In the genomic region with DNA sequence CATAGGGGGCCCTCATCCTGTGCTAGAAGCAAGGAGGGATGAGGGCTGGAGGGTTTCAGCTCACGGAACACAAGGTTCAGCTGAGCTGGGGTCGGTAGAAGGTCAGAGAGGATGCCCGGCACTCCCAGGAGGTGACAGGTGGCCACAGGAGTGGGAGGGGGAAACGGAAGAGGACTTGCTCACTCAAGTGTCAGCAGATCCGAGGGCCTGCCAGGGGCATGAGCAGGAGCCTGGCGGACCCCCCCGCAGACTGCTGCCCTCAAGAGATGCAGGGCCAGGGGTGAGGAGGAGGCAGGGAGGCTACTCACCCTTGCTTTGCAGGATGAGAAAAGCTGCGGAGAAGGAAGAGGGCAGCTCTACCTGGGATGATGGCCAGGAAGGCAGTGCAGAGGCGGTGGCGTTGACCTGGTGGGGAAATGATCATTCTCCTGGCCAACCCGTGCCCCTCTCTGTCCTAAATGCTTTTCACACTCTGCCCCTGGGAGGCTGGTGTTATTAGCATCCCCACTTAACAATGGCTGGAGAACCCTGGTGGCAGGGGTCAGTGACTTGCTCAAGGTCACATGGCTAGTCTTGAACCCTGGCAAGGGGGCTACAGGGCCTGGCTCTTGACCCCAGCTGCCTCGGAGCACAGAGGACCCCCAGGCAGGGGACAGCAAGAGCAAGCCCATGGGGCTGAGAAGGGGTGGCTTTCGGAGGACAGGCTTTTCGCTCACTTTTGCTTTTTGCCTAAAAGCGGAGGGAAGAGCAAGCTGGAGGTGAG, we compare ENCODE assay signal across 16 cellular contexts. TPM values are rescaled to one million over a fixed set of nuclear protein-coding genes. Genes with fewer than 3 reads are reported as not detected.
DNase-seq lines count a peak whose midpoint lies in the region; ATAC-seq and TF ChIP-seq lines count a peak whose summit lies in the region.
"Had no signal": no experiment of that assay in that cellular context is flagged by ENCODE, and none has a peak within 500 bp of the region (broad histone marks: within the 10 kb centered on the region; RNA-seq: fewer than 3 reads in every experiment).

No MANE protein-coding gene starts in this region.

- H3K79me2 ChIP-seq in mammary epithelial cell (ENCODE audit: insufficient read depth, low read length), result no peaks in the 10 kb centered on the region
- H3K79me2 ChIP-seq: hepatocyte had no signal

- intact Hi-C loops in cardiac septum (cut with DNase I), result no loop called here
- intact Hi-C loops in left cardiac atrium (cut with DNase I), result loop anchor here in 1 of 2 donors (10.0 kb wide), 1 partner anchor 253 kb away; no protein-coding TSS in a partner anchor
- intact Hi-C loops in mammary epithelial cell (cut with micrococcal nuclease), result loop anchor here (5.0 kb wide), 1 partner anchor 110 kb away; no protein-coding TSS in a partner anchor

- H3K4me1 ChIP-seq in mammary epithelial cell (ENCODE audit: insufficient read depth, low read length), result peaks cover 17% of the 10 kb centered on the region
- H3K4me1 ChIP-seq: tibial nerve had no signal

- no peak overlapping the region for H3K9ac ChIP-seq in mammary epithelial cell (ENCODE audit: insufficient read depth, low read length)

- DNase-seq in cardiac septum (ENCODE audit: low spot score) (peak; percentile 68), left cardiac atrium (no peak), mammary epithelial cell (no peak), myocyte (ENCODE audit: low read depth) (peak; percentile 46), ureter (ENCODE audit: low spot score) (peak; percentile 39), dedifferentiated amniotic fluid mesenchymal stem cell (ENCODE audit: extremely low spot score) (no peak), NCI-H748 (lab: John Stamatoyannopoulos, UW; ENCODE audit: unreplicated experiment) (no peak)
- DNase-seq: amniotic stem cell, DMS79, NCI-H2107 had no signal

- H4K20me1 ChIP-seq in mammary epithelial cell (ENCODE audit: insufficient read depth, low read length), result no peaks in the 10 kb centered on the region

- WGBS in mammary epithelial cell (ENCODE audit: low coverage, missing lambda C conversion rate), result 75% methylated on average over 12 of the region's 15 CpGs

- no peaks in the 10 kb centered on the region for H3K27me3 ChIP-seq in mammary epithelial cell (ENCODE audit: insufficient read depth, low read length)
- H3K27me3 ChIP-seq: hepatocyte, ovary, tibial nerve had no signal

- no peaks in the 10 kb centered on the region for H3K9me3 ChIP-seq in mammary epithelial cell (replicated peaks; ENCODE audit: insufficient read depth, low read length)
- H3K9me3 ChIP-seq: ovary, tibial nerve had no signal

- no peak overlapping the region for H3K4me2 ChIP-seq in mammary epithelial cell (ENCODE audit: insufficient read depth, low read depth, low read length)
- H3K4me2 ChIP-seq: hepatocyte had no signal

- H3K27ac ChIP-seq in mammary epithelial cell (ENCODE audit: insufficient read depth, low read depth, low read length), result peak overlapping the region; percentile 14
- H3K27ac ChIP-seq: coronary artery, hepatocyte, HL-60, ovary, tibial nerve had no signal

- no peak overlapping the region for H3K4me3 ChIP-seq in mammary epithelial cell (replicated peaks in 1 of 3; ENCODE audit: insufficient read depth in 1 of 3, low read depth in 2 of 3, low read length in 3 of 3)
- H3K4me3 ChIP-seq: coronary artery, hepatocyte, ovary, tibial nerve had no signal

- in situ Hi-C loops in mammary epithelial cell (cut with MboI; ENCODE audit: low sequenced_read_pairs in 2 of 2), result no loop called here

- H2AFZ ChIP-seq in mammary epithelial cell (ENCODE audit: low read depth, low read length), result no peak overlapping the region
- H2AFZ ChIP-seq: hepatocyte had no signal

- no peak for ATAC-seq in left cardiac atrium
- ATAC-seq in HG03175 (IDR thresholded peaks at IDR 0.05; ENCODE audit: unreplicated experiment), result no peak

- dilution Hi-C loops in mammary epithelial cell (cut with HindIII; ENCODE audit: low sequenced_read_pairs), result loop anchor here (5.0 kb wide), 2 partner anchors 35 to 80 kb away; no protein-coding TSS in a partner anchor

- H3K36me3 ChIP-seq in mammary epithelial cell (ENCODE audit: insufficient read depth, low read length), result no peaks in the 10 kb centered on the region
- H3K36me3 ChIP-seq: ovary had no signal

- no peak for TF ChIP-seq CTCF in mammary epithelial cell (conservative IDR thresholded peaks at IDR 0.05 in 1 of 2, IDR thresholded peaks at IDR 0.05 in 1 of 2; ENCODE audit: extremely low read depth in 1 of 2, insufficient read depth in 1 of 2, low read depth in 1 of 2, low read length in 2 of 2)

- TSS peak; percentile 73 for BruUV-seq in mammary epithelial cell (replicated peaks; lab: Mats Ljungman, UMichigan)

- CTCF ChIA-PET in mammary epithelial cell (lab: Charles Lee; ENCODE audit: low non-redundant PET), result no interaction called here

RNA-seq across cellular contexts. Expression of a gene that starts 30.1 kb away (rescaled TPM):
- total RNA-seq in cardiac septum (95.7 TPM), left cardiac atrium (10 to 100 TPM; 69.2 to 90.5 TPM), mammary epithelial cell (100 to 1,000 TPM; 156 to 370 TPM), myocyte (98.5 and 111 TPM in 2 replicates), ureter (173 TPM)
- 255 TPM for polyA plus RNA-seq in mammary epithelial cell
- 212 TPM for polyA minus RNA-seq in mammary epithelial cell
- 139 TPM for polyA plus RNA-seq in myocyte (2012)

Comparison
In these comparisons a context has a peak if more than half of its experiments do, and no peak if none do; other contexts are left out.
1. DNase-seq: peak in cardiac septum (single experiment), myocyte (single experiment) and ureter (single experiment); none in left cardiac atrium (single experiment), mammary epithelial cell (single experiment), dedifferentiated amniotic fluid mesenchymal stem cell (single experiment) and NCI-H748 (single experiment).